24 cellular contexts compared by ENCODE assay signal in genomic region chr3:181568248-181568647, GRCh38.
"Had no signal": no experiment of that assay in that cellular context is flagged by ENCODE, and none has a peak within 500 bp of the region (broad histone marks: within the 10 kb centered on the region; RNA-seq: fewer than 3 reads in every experiment).

No MANE protein-coding gene starts in this region.

- ATAC-seq: activated CD8-positive, alpha-beta T cell treated with anti-CD3 and anti-CD28 coated beads, Interleukin-2, amount 10 ng/mL, durations not matched to agents 7 days and 5 days; activated naive CD8-positive, alpha-beta T cell treated with anti-CD3 and anti-CD28 coated beads, Interleukin-2, amount 50 U/mL, for 24 hours had no signal

- H3K4me1 ChIP-seq: left ventricle myocardium inferior, right atrium auricular region, transverse colon, vagina had no signal

- DNase-seq: activated CD4-positive, alpha-beta T cell treated with anti-CD3 and anti-CD28 coated beads, Interleukin-2, amount 10 ng/mL, durations not matched to agents 24 days and 14 days; activated CD4-positive, CD25-positive, alpha-beta regulatory T cell; activated CD8-positive, alpha-beta T cell treated with anti-CD3 and anti-CD28 coated beads, Interleukin-2, amount 10 ng/mL, durations not matched to agents 7 days and 5 days; activated naive CD4-positive, alpha-beta T cell treated with anti-CD3 and anti-CD28 coated beads for 36 hours; activated naive CD8-positive, alpha-beta T cell treated with anti-CD3 and anti-CD28 coated beads, Interleukin-2, amount 50 U/mL, for 24 hours; activated T-cell treated with anti-CD3 and anti-CD28 coated beads, Interleukin-2, amount 50 U/mL, for 24 hours; anterior cingulate cortex; cerebellar nuclear complex; cortex of kidney; effector CD4-positive, alpha-beta T cell; head of caudate nucleus; kidney glomerular epithelial cell; left ventricle myocardium inferior; occipital lobe; stimulated activated CD4-positive, alpha-beta T cell treated with anti-CD3 and anti-CD28 coated beads, Interleukin-2, amount 100 ng/mL, for 24 hours; stimulated activated naive CD4-positive, alpha-beta T cell treated with Interleukin-2 at 50 U/mL for 16 hours; T-helper 1 cell; T-helper 9 cell; transverse colon had no signal

- H3K27ac Mint-ChIP-seq: activated CD4-positive, alpha-beta T cell treated with anti-CD3 and anti-CD28 coated beads, Interleukin-2, amount 10 ng/mL, durations not matched to agents 24 days and 14 days; activated CD8-positive, alpha-beta T cell treated with anti-CD3 and anti-CD28 coated beads, Interleukin-2, amount 10 ng/mL, durations not matched to agents 7 days and 5 days; activated naive CD4-positive, alpha-beta T cell treated with anti-CD3 and anti-CD28 coated beads for 36 hours; activated naive CD8-positive, alpha-beta T cell treated with anti-CD3 and anti-CD28 coated beads, Interleukin-2, amount 50 U/mL, for 24 hours; activated T-cell treated with anti-CD3 and anti-CD28 coated beads, Interleukin-2, amount 50 U/mL, for 24 hours; activated T-helper 2 cell treated with anti-CD3 and anti-CD28 coated beads, Interferon-gamma antibody, Interleukin-2, Interleukin-4, amounts not matched to agents 10 μg/mL and 5 μg/mL and 100 μg/mL, durations not matched to agents 14 hours and 24 hours and 36 hours; memory B cell; progenitor cell of endocrine pancreas had no signal

- H3K4me3 ChIP-seq: left ventricle myocardium inferior, right atrium auricular region, transverse colon, vagina had no signal

- H3K27me3 ChIP-seq: right atrium auricular region, transverse colon, vagina had no signal

- H3K36me3 Mint-ChIP-seq: memory B cell had no signal

- H3K27ac ChIP-seq: left ventricle myocardium inferior, right atrium auricular region, transverse colon, vagina had no signal

- H3K9me3 Mint-ChIP-seq: activated CD4-positive, alpha-beta T cell treated with anti-CD3 and anti-CD28 coated beads, Interleukin-2, amount 10 ng/mL, durations not matched to agents 24 days and 14 days; activated naive CD8-positive, alpha-beta T cell treated with anti-CD3 and anti-CD28 coated beads, Interleukin-2, amount 50 U/mL, for 24 hours; activated T-helper 2 cell treated with anti-CD3 and anti-CD28 coated beads, Interferon-gamma antibody, Interleukin-2, Interleukin-4, amounts not matched to agents 10 μg/mL and 5 μg/mL and 100 μg/mL, durations not matched to agents 14 hours and 24 hours and 36 hours had no signal

- H3K36me3 ChIP-seq: left ventricle myocardium inferior, right atrium auricular region, transverse colon, vagina had no signal

- H3K9me3 ChIP-seq: left ventricle myocardium inferior, right atrium auricular region, transverse colon, vagina had no signal
